In the genomic region with DNA sequence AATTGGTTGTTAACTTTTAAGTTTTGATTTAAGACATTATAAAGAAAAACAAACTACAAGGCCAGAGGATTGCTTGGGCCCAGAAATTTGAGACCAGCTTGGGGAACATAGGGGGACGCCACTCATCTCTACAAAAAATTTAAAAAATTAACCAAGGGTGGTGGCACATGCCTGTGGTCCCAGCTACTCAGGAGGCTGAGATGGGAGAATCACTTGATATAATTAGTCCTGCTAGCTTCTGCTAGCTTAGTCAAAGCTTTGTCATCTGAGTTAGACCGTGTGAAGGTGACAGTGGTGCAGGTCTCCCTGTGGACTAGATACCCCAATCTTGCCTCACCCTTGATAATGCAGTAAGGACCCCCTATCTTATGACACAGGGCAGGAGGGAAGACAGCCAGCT, we compare ENCODE assay signal across 26 cellular contexts.
"Had no signal": no experiment of that assay in that cellular context is flagged by ENCODE, and none has a peak within 500 bp of the region (broad histone marks: within the 10 kb centered on the region; RNA-seq: fewer than 3 reads in every experiment).

No MANE protein-coding gene starts in this region.

- H3K9me3 ChIP-seq: ovary, psoas muscle, stomach, thoracic aorta, thyroid gland, tibial nerve, upper lobe of left lung, vagina had no signal

- H3K27me3 ChIP-seq: ovary, thyroid gland, tibial nerve, upper lobe of left lung, vagina had no signal

- H3K4me1 ChIP-seq: neural progenitor cell, parathyroid adenoma, psoas muscle, thyroid gland, vagina had no signal

- H3K27ac ChIP-seq: neural progenitor cell, ovary, parathyroid adenoma, psoas muscle, stomach, thoracic aorta, thyroid gland, tibial nerve, upper lobe of left lung, vagina had no signal

- DNase-seq: naive thymus-derived CD4-positive, alpha-beta T cell; natural killer cell; occipital lobe; ovary; posterior cingulate gyrus; psoas muscle; right cardiac atrium; small intestine; stimulated activated CD4-positive, alpha-beta T cell treated with anti-CD3 and anti-CD28 coated beads, Interleukin-15, amount 100 ng/mL, for 24 hours; stimulated activated CD4-positive, alpha-beta T cell treated with anti-CD3 and anti-CD28 coated beads, Interleukin-2, amount 100 ng/mL, for 24 hours; stimulated activated CD4-positive, alpha-beta T cell treated with anti-CD3 and anti-CD28 coated beads, Interleukin-2, amount 100 ng/mL, for 48 hours; stimulated activated CD4-positive, alpha-beta T cell treated with anti-CD3 and anti-CD28 coated beads, Interleukin-4, amount 100 ng/mL, for 24 hours; stimulated activated naive B cell treated with anti-CD40 and anti-IgM and Interleukin-4, amounts not matched to agents 10 μg/mL and 1 μg/mL and 100 μg/mL, for 72 hours; stimulated activated naive CD4-positive, alpha-beta T cell treated with Interleukin-2 at 50 U/mL for 16 hours; stomach; thyroid gland; trophoblast cell; upper lobe of left lung had no signal

- H2AFZ ChIP-seq: parathyroid adenoma had no signal

- H3K79me2 ChIP-seq: parathyroid adenoma had no signal

- H3K36me3 ChIP-seq: neural progenitor cell, ovary, stomach, thoracic aorta, thyroid gland, tibial nerve, upper lobe of left lung, vagina had no signal

- FAIRE-seq: small intestine, urothelium cell line had no signal

- H3K9ac ChIP-seq: neural progenitor cell, parathyroid adenoma had no signal

- H3K4me2 ChIP-seq: neural progenitor cell had no signal

- H3K4me3 ChIP-seq: neural progenitor cell, ovary, psoas muscle, stomach, thoracic aorta, thyroid gland, tibial nerve, upper lobe of left lung, vagina had no signal

- ATAC-seq: naive thymus-derived CD4-positive, alpha-beta T cell; natural killer cell; psoas muscle; right cardiac atrium; sciatic nerve; stimulated activated effector memory CD8-positive, alpha-beta T cell treated with anti-CD3 and anti-CD28 coated beads, Interleukin-12 subunit alpha, Interleukin-12 subunit beta, amount 100 ng/mL, for 72 hours; stimulated activated naive B cell treated with anti-CD40 and anti-IgM and Interleukin-4, amounts not matched to agents 10 μg/mL and 1 μg/mL and 100 μg/mL, for 72 hours had no signal
